Comparison of ENCODE assay signal across 8 cellular contexts in genomic region chr17:2336215-2337151, GRCh38. TPM values are rescaled to one million over a fixed set of nuclear protein-coding genes. Genes with fewer than 3 reads are reported as not detected.
DNase-seq lines count a peak whose midpoint lies in the region; ATAC-seq and TF ChIP-seq lines count a peak whose summit lies in the region.

TSS of gene TSR1 (minus strand) at chr17:2336457. CDS start at chr17:2336427, 30 bp downstream.

- no peak within 1 kb of the TSS; the same call in 1 of the 2 replicates for H3K4me3 Mint-ChIP-seq in WTC11
- H3K4me3 Mint-ChIP-seq in immature natural killer cell = peak within 1 kb of the TSS; percentile 97 to 99 (median 99)

- WGBS in spleen, 5 donors = 0 to 1% (median 1%) methylated on average over 57 to 77 of the region's 77 CpGs

- BruUV-seq in A673 (replicated peaks; lab: Mats Ljungman, UMichigan) = no TSS peak

- intact Hi-C loops in A673 (cut with micrococcal nuclease; ENCODE audit: unreplicated experiment) = no loop called here
- intact Hi-C loops in spleen (cut with DNase I; ENCODE audit: low total_unique reads) = no loop called here

- ATAC-seq in GM18520 (IDR thresholded peaks at IDR 0.05; ENCODE audit: unreplicated experiment) = peak; percentile 67
- ATAC-seq in HG03066 (IDR thresholded peaks at IDR 0.05; ENCODE audit: low read depth, unreplicated experiment) = peak; percentile 78
- ATAC-seq in WTC11 = peak; percentile 81

- peak in 1 of 3 donors; percentile 33 for TF ChIP-seq POLR2A in spleen (IDR thresholded peaks at IDR 0.05)

- peaks cover 39% of the 10 kb centered on the region for H3K36me3 ChIP-seq in A673 (ENCODE audit: insufficient read depth, low read length, poor library complexity, severe bottlenecking)
- H3K36me3 ChIP-seq in spleen = peaks cover 0 to 46% (median 35%) of the 10 kb centered on the region in 6 donors

- POLR2A ChIA-PET in A673 (lab: Charles Lee; ENCODE audit: low non-redundant PET) = interaction anchor here (1.0 kb wide), 1 partner anchor 11 kb away, joined by 3 read pairs; no protein-coding TSS in a partner anchor
- POLR2A ChIA-PET in WTC11 (lab: Charles Lee) = interaction anchor here (0.6 to 3.1 kb wide), 12 partner anchors 11 to 630 kb away, joined by 3 to 38 read pairs (median 4); partner anchors contain the start of genes SMG6 and SRR

- no peaks in the 10 kb centered on the region for H3K27me3 Mint-ChIP-seq in WTC11 (ENCODE audit: low read depth)
- H3K27me3 Mint-ChIP-seq in immature natural killer cell (ENCODE audit: low read depth in 3 of 3) = peaks cover 0 to 4% (median 3%) of the 10 kb centered on the region in 3 donors

- H3K4me1 ChIP-seq in A673 (ENCODE audit: insufficient read depth, low read length, poor library complexity, severe bottlenecking) (peaks cover 21% of the 10 kb centered on the region), spleen (peaks cover 9 to 41% (median 29%) of the 10 kb centered on the region in 6 donors)

- H3K36me3 Mint-ChIP-seq in WTC11 = peaks cover 1% of the 10 kb centered on the region
- H3K36me3 Mint-ChIP-seq in immature natural killer cell = peaks cover 0 to 11% (median 10%) of the 10 kb centered on the region in 3 donors

- H3K27ac ChIP-seq in A673 (ENCODE audit: low read depth, low read length, poor library complexity, severe bottlenecking) (peak within 1 kb of the TSS; percentile 79), spleen (peak within 1 kb of the TSS; percentile 73 to 87 (median 84))

- H3K4me3 ChIP-seq in A673 (ENCODE audit: low read depth, low read length, poor library complexity, severe bottlenecking) = peak within 1 kb of the TSS; percentile 92
- peak within 1 kb of the TSS; percentile 83 to 89 for H3K4me3 ChIP-seq in cardiac fibroblast (replicated peaks in 1 of 2; ENCODE audit: low read depth in 2 of 2, low read length in 2 of 2)
- peak within 1 kb of the TSS; percentile 91 to 99 (median 98) for H3K4me3 ChIP-seq in spleen

- TF ChIP-seq CTCF in A673 (conservative IDR thresholded peaks at IDR 0.05; ENCODE audit: low read depth, low read length) (peak; percentile 36), WTC11 (IDR thresholded peaks at IDR 0.05) (no peak), cardiac fibroblast (IDR thresholded peaks at IDR 0.05; ENCODE audit: low read depth, low read length) (no peak), spleen (IDR thresholded peaks at IDR 0.05 in 8 of 11, conservative IDR thresholded peaks at IDR 0.05 in 3 of 11) (peak in 5 of 11 experiments; percentile 15 to 43 (median 34))

- no peaks in the 10 kb centered on the region for H3K27me3 ChIP-seq in A673 (replicated peaks; ENCODE audit: insufficient read depth, low read depth, low read length, poor library complexity)
- H3K27me3 ChIP-seq in spleen (replicated peaks in 1 of 7) = no peaks in the 10 kb centered on the region

- CTCF ChIA-PET in A673 (lab: Charles Lee) = interaction anchor here (0.6 to 0.8 kb wide), 2 partner anchors 16 to 642 kb away, joined by 3 to 5 read pairs; no protein-coding TSS in a partner anchor
- CTCF ChIA-PET in WTC11 (lab: Charles Lee) = interaction anchor here (0.5 to 5.0 kb wide), 13 partner anchors 11 to 281 kb away, joined by 3 to 119 read pairs (median 13); partner anchors contain the start of genes HIC1, SMG6 and SRR

- H3K9me3 Mint-ChIP-seq in WTC11 = no peaks in the 10 kb centered on the region
- H3K9me3 Mint-ChIP-seq in immature natural killer cell = no peaks in the 10 kb centered on the region

- H3K4me1 Mint-ChIP-seq in WTC11 = peaks cover 4% of the 10 kb centered on the region
- peaks cover 25 to 27% of the 10 kb centered on the region in 2 donors for H3K4me1 Mint-ChIP-seq in immature natural killer cell

- H3K9me3 ChIP-seq in A673 (ENCODE audit: low read depth, low read length, poor library complexity, severe bottlenecking) (no peaks in the 10 kb centered on the region), spleen (no peaks in the 10 kb centered on the region)

- DNase-seq in A673 (ENCODE audit: low spot score) = peak; percentile 97
- DNase-seq in NCI-H2196 treated with DMSO at 0.1 percent for 48 hours (lab: John Stamatoyannopoulos, UW; ENCODE audit: unreplicated experiment) = peak; percentile 52
- peak; percentile 90 for DNase-seq in WTC11 (ENCODE audit: low spot score)
- peak; percentile 89 to 92 for DNase-seq in cardiac fibroblast (ENCODE audit: low read depth in 2 of 2)
- peak; percentile 83 to 85 (median 83) for DNase-seq in immature natural killer cell
- DNase-seq in spleen = peak; percentile 98

- peak within 1 kb of the TSS; percentile 99 for H3K27ac Mint-ChIP-seq in WTC11
- peak within 1 kb of the TSS; percentile 87 to 97 (median 92) for H3K27ac Mint-ChIP-seq in immature natural killer cell

TF ChIP-seq in WTC11, 78 proteins besides CTCF, POLR2A, EP300 and RAD21 (continues in another document):
- peak; percentile 92 for TF ChIP-seq FOXP4 (CRISPR knock-in tag; IDR thresholded peaks at IDR 0.05)
- TF ChIP-seq ZNF232 (CRISPR knock-in tag; IDR thresholded peaks at IDR 0.05) = no peak
- TF ChIP-seq ZNF138 (CRISPR knock-in tag; conservative IDR thresholded peaks at IDR 0.05) = 0 out of 2 replicates have a peak, but pooled peaks have one; percentile 35
- TF ChIP-seq ZNF396 (CRISPR knock-in tag; IDR thresholded peaks at IDR 0.05; ENCODE audit: borderline replicate concordance) = no peak
- peak; percentile 73; the same call in 1 of the 2 replicates for TF ChIP-seq CBFB (CRISPR knock-in tag; IDR thresholded peaks at IDR 0.05; ENCODE audit: low read depth)
- TF ChIP-seq KAT7 (CRISPR knock-in tag; IDR thresholded peaks at IDR 0.05; ENCODE audit: borderline replicate concordance) = no peak
- peak; percentile 78; the same call in 1 of the 2 replicates for TF ChIP-seq IRF1 (CRISPR knock-in tag; IDR thresholded peaks at IDR 0.05)
- TF ChIP-seq NR3C1 (CRISPR knock-in tag; conservative IDR thresholded peaks at IDR 0.05; ENCODE audit: low read depth) = no peak
- peak; percentile 70; the same call in 1 of the 2 replicates for TF ChIP-seq SMAD3 (CRISPR knock-in tag; IDR thresholded peaks at IDR 0.05; ENCODE audit: borderline replicate concordance)
- no peak for TF ChIP-seq OVOL2 (CRISPR knock-in tag; IDR thresholded peaks at IDR 0.05; ENCODE audit: borderline replicate concordance)
- no peak for TF ChIP-seq RORB (CRISPR knock-in tag; IDR thresholded peaks at IDR 0.05)
- TF ChIP-seq, protein P1, sequence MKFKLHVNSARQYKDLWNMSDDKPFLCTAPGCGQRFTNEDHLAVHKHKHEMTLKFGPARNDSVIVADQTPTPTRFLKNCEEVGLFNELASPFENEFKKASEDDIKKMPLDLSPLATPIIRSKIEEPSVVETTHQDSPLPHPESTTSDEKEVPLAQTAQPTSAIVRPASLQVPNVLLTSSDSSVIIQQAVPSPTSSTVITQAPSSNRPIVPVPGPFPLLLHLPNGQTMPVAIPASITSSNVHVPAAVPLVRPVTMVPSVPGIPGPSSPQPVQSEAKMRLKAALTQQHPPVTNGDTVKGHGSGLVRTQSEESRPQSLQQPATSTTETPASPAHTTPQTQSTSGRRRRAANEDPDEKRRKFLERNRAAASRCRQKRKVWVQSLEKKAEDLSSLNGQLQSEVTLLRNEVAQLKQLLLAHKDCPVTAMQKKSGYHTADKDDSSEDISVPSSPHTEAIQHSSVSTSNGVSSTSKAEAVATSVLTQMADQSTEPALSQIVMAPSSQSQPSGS (CRISPR knock-in tag; IDR thresholded peaks at IDR 0.05; ENCODE audit: borderline replicate concordance, low read depth) = no peak
- TF ChIP-seq, protein P2, sequence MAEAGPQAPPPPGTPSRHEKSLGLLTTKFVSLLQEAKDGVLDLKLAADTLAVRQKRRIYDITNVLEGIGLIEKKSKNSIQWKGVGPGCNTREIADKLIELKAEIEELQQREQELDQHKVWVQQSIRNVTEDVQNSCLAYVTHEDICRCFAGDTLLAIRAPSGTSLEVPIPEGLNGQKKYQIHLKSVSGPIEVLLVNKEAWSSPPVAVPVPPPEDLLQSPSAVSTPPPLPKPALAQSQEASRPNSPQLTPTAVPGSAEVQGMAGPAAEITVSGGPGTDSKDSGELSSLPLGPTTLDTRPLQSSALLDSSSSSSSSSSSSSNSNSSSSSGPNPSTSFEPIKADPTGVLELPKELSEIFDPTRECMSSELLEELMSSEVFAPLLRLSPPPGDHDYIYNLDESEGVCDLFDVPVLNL (CRISPR knock-in tag; IDR thresholded peaks at IDR 0.05; ENCODE audit: borderline replicate concordance, low read depth) = 0 out of 2 replicates have a peak, but pooled peaks have one; percentile 18

RNA-seq across cellular contexts. Expression of gene TSR1, which starts in this region (rescaled TPM):
- total RNA-seq in A673 (2021) = 78.9 and 91.0 TPM in 2 replicates
- 59.1 to 74.3 TPM (median 59.7 TPM) in 3 replicates for total RNA-seq in WTC11 (2021)
- polyA plus RNA-seq in immature natural killer cell = 10 to 100 TPM in 1 of 3 donors, 1 to 10 TPM in 2; 8.0 to 17.1 (median 9.5) TPM
- 10 to 100 TPM; 17.7 to 30.4 (median 26.1) TPM for total RNA-seq in spleen
- polyA plus RNA-seq in spleen = 10 to 100 TPM in 1 of 3 donors, 1 to 10 TPM in 2; 8.2 to 12.7 (median 9.2) TPM

Comparison
In these comparisons a context has a peak if more than half of its experiments do, and no peak if none do; other contexts are left out.
1. Peak in every context shown above with its lines: DNase-seq, ATAC-seq, H3K4me3 ChIP-seq and H3K27ac ChIP-seq.